9 cellular contexts compared by ENCODE assay signal in genomic region chr9:16705121-16705604, GRCh38.
DNase-seq lines count a peak whose midpoint lies in the region; ATAC-seq and TF ChIP-seq lines count a peak whose summit lies in the region.
"Had no signal": no experiment of that assay in that cellular context is flagged by ENCODE, and none has a peak within 500 bp of the region (broad histone marks: within the 10 kb centered on the region; RNA-seq: fewer than 3 reads in every experiment).

No MANE protein-coding gene starts in this region.

- CTCF ChIA-PET in CD8-positive, alpha-beta T cell (lab: Charles Lee) = no interaction called here

- H3K36me3 Mint-ChIP-seq in CD8-positive, alpha-beta T cell = no peaks in the 10 kb centered on the region

- no peaks in the 10 kb centered on the region for H3K9me3 ChIP-seq in thyroid gland
- H3K9me3 ChIP-seq in CD8-positive, alpha-beta T cell (ENCODE audit: low read length) = no peaks in the 10 kb centered on the region

- POLR2A ChIA-PET in CD8-positive, alpha-beta T cell (lab: Charles Lee) = no interaction called here

- H3K27ac Mint-ChIP-seq in CD8-positive, alpha-beta T cell = no peak overlapping the region
- H3K27ac Mint-ChIP-seq: activated B cell treated with CpG ODN at 0.5 μM for 24 hours had no signal

- H3K36me3 ChIP-seq in thyroid gland = no peaks in the 10 kb centered on the region
- no peaks in the 10 kb centered on the region for H3K36me3 ChIP-seq in CD8-positive, alpha-beta T cell (ENCODE audit: insufficient read depth, low read length)

- DNase-seq in NCI-H1092 treated with DMSO at 0.1 percent for 48 hours (lab: John Stamatoyannopoulos, UW) (peak; percentile 22), NCI-H1092 (lab: John Stamatoyannopoulos, UW) (no peak), cerebellum (ENCODE audit: low spot score) (peak; percentile 13), kidney tubule cell (ENCODE audit: low spot score) (peak; percentile 100), thyroid gland (peak; percentile 99)
- no peak for DNase-seq in CD8-positive, alpha-beta T cell
- DNase-seq: activated B cell treated with CpG ODN at 0.5 μM for 24 hours had no signal

- H3K27me3 ChIP-seq in thyroid gland = no peaks in the 10 kb centered on the region
- H3K27me3 ChIP-seq in CD8-positive, alpha-beta T cell (ENCODE audit: insufficient read depth, low read length) = no peaks in the 10 kb centered on the region

- WGBS in thyroid gland, 2 donors = 7 to 8% methylated on average over 9 of the region's 9 CpGs

- no peaks in the 10 kb centered on the region for H3K9me3 Mint-ChIP-seq in CD8-positive, alpha-beta T cell
- H3K9me3 Mint-ChIP-seq: activated B cell treated with CpG ODN at 0.5 μM for 24 hours had no signal

- H3K4me1 ChIP-seq in thyroid gland = peaks cover 19 to 24% of the 10 kb centered on the region in 2 donors
- no peaks in the 10 kb centered on the region for H3K4me1 ChIP-seq in CD8-positive, alpha-beta T cell (ENCODE audit: insufficient read depth, low read length)

- peak overlapping the region; percentile 91 to 95 (median 95) for H3K27ac ChIP-seq in thyroid gland
- no peak overlapping the region for H3K27ac ChIP-seq in CD8-positive, alpha-beta T cell (ENCODE audit: low read depth, low read length)

- no peak overlapping the region for H3K4me3 Mint-ChIP-seq in CD8-positive, alpha-beta T cell
- H3K4me3 Mint-ChIP-seq: activated B cell treated with CpG ODN at 0.5 μM for 24 hours had no signal

- peak in 1 of 2 donors; percentile 24 for TF ChIP-seq POLR2A in thyroid gland (IDR thresholded peaks at IDR 0.05)

- H3K4me1 Mint-ChIP-seq in CD8-positive, alpha-beta T cell (ENCODE audit: low read depth) = no peaks in the 10 kb centered on the region
- H3K4me1 Mint-ChIP-seq: activated B cell treated with CpG ODN at 0.5 μM for 24 hours had no signal

- H3K27me3 Mint-ChIP-seq in CD8-positive, alpha-beta T cell (ENCODE audit: low read depth) = no peaks in the 10 kb centered on the region
- H3K27me3 Mint-ChIP-seq: activated B cell treated with CpG ODN at 0.5 μM for 24 hours had no signal

- peak overlapping the region in 1 of 3 donors; percentile 21 for H3K4me3 ChIP-seq in thyroid gland (replicated peaks in 1 of 3)
- no peak overlapping the region for H3K4me3 ChIP-seq in CD8-positive, alpha-beta T cell (ENCODE audit: low read depth, low read length)

- TF ChIP-seq CTCF in thyroid gland (IDR thresholded peaks at IDR 0.05) = no peak
- TF ChIP-seq CTCF in CD8-positive, alpha-beta T cell (IDR thresholded peaks at IDR 0.05) = no peak

- ATAC-seq in HG03175 (IDR thresholded peaks at IDR 0.05; ENCODE audit: unreplicated experiment) (no peak), HG03097 (IDR thresholded peaks at IDR 0.05; ENCODE audit: low FRiP score, unreplicated experiment) (no peak)
- ATAC-seq in CD8-positive, alpha-beta T cell = no peak

- intact Hi-C loops in thyroid gland (cut with DNase I) = no loop called here
- intact Hi-C loops in CD8-positive, alpha-beta T cell (cut with DNase I, micrococcal nuclease) = loop anchor here in 1 of 2 experiments (5.0 kb wide), 1 partner anchor 57 kb away; no protein-coding TSS in a partner anchor

Comparison
In these comparisons a context has a peak if more than half of its experiments do, and no peak if none do; other contexts are left out.
1. DNase-seq: peak in NCI-H1092 treated with DMSO at 0.1 percent for 48 hours (single experiment), cerebellum (single experiment), kidney tubule cell (single experiment) and thyroid gland (2 of 2); none in NCI-H1092 (single experiment) and CD8-positive, alpha-beta T cell (0 of 7).